ENCODE assay signal across 7 cellular contexts in genomic region chr6:108294297-108294786, GRCh38. TPM values are rescaled to one million over a fixed set of nuclear protein-coding genes. Genes with fewer than 3 reads are reported as not detected.
DNase-seq lines count a peak whose midpoint lies in the region; ATAC-seq, FAIRE-seq and TF ChIP-seq lines count a peak whose summit lies in the region.

No MANE protein-coding gene starts in this region.

- WGBS in thymus = 29% methylated on average over 22 of the region's 22 CpGs

- peak overlapping the region; percentile 91 to 97 for H3K4me3 ChIP-seq in kidney (ENCODE audit: low read length in 2 of 2)
- peak overlapping the region; percentile 95 for H3K4me3 ChIP-seq in thymus (ENCODE audit: low read length)

- no peak for FAIRE-seq in kidney (lab: Jason Lieb, UNC)

- peaks cover 21% of the 10 kb centered on the region for H3K4me1 Mint-ChIP-seq in activated naive CD8-positive, alpha-beta T cell treated with anti-CD3 and anti-CD28 coated beads, Interleukin-2, amount 50 U/mL, for 24 hours

- H3K4me1 ChIP-seq in kidney (ENCODE audit: control insufficient read depth in 1 of 2, insufficient read depth in 1 of 2, low read depth in 1 of 2, low read length in 2 of 2) = no peaks in the 10 kb centered on the region
- peaks cover 5% of the 10 kb centered on the region for H3K4me1 ChIP-seq in thymus (ENCODE audit: control insufficient read depth, insufficient read depth, low read length)

- H3K9me3 Mint-ChIP-seq in activated naive CD8-positive, alpha-beta T cell treated with anti-CD3 and anti-CD28 coated beads, Interleukin-2, amount 50 U/mL, for 24 hours = no peaks in the 10 kb centered on the region

- H3K27ac Mint-ChIP-seq in activated naive CD8-positive, alpha-beta T cell treated with anti-CD3 and anti-CD28 coated beads, Interleukin-2, amount 50 U/mL, for 24 hours = peak overlapping the region; percentile 99

- in situ Hi-C loops in GM13976 (cut with MboI; ENCODE audit: low sequenced_read_pairs, unreplicated experiment) = no loop called here

- no peaks in the 10 kb centered on the region for H3K36me3 Mint-ChIP-seq in activated naive CD8-positive, alpha-beta T cell treated with anti-CD3 and anti-CD28 coated beads, Interleukin-2, amount 50 U/mL, for 24 hours (ENCODE audit: low read depth)

- H3K27ac ChIP-seq in kidney (ENCODE audit: low read depth in 2 of 2, low read length in 2 of 2) (peak overlapping the region; percentile 96), thymus (ENCODE audit: low read depth) (peak overlapping the region; percentile 98)

- peak overlapping the region; percentile 93 for H3K4me3 Mint-ChIP-seq in activated naive CD8-positive, alpha-beta T cell treated with anti-CD3 and anti-CD28 coated beads, Interleukin-2, amount 50 U/mL, for 24 hours

- H3K27me3 Mint-ChIP-seq in activated naive CD8-positive, alpha-beta T cell treated with anti-CD3 and anti-CD28 coated beads, Interleukin-2, amount 50 U/mL, for 24 hours = no peaks in the 10 kb centered on the region

- no peak for TF ChIP-seq CTCF in kidney (IDR thresholded peaks at IDR 0.05; ENCODE audit: borderline replicate concordance, extremely low read depth, insufficient read depth)
- TF ChIP-seq CTCF in GM13976 (IDR thresholded peaks at IDR 0.05; ENCODE audit: borderline replicate concordance, control extremely low read depth, extremely low read depth, insufficient read depth, missing control alignments) = no peak

- no peaks in the 10 kb centered on the region for H3K27me3 ChIP-seq in thymus (ENCODE audit: control insufficient read depth, insufficient read depth)

- no peaks in the 10 kb centered on the region for H3K36me3 ChIP-seq in kidney (ENCODE audit: control insufficient read depth in 1 of 2, insufficient read depth in 2 of 2, low read length in 2 of 2)
- H3K36me3 ChIP-seq in thymus (ENCODE audit: control insufficient read depth, insufficient read depth) = no peaks in the 10 kb centered on the region

- no peak for DNase-seq in activated naive CD8-positive, alpha-beta T cell treated with anti-CD3 and anti-CD28 coated beads, Interleukin-2, amount 50 U/mL, for 24 hours
- DNase-seq in kidney (no peak), inferior parietal cortex (ENCODE audit: extremely low spot score) (no peak), GM13976 (ENCODE audit: low spot score) (no peak)

- intact Hi-C loops in kidney (cut with DNase I) = no loop called here

- ATAC-seq in GM19395 (IDR thresholded peaks at IDR 0.05; ENCODE audit: unreplicated experiment) (peak; percentile 30), HG03095 (IDR thresholded peaks at IDR 0.05; ENCODE audit: unreplicated experiment) (peak; percentile 27)
- peak; percentile 37 for ATAC-seq in activated naive CD8-positive, alpha-beta T cell treated with anti-CD3 and anti-CD28 coated beads, Interleukin-2, amount 50 U/mL, for 24 hours

- peak overlapping the region; percentile 89 to 93 for H3K9ac ChIP-seq in kidney (ENCODE audit: low read length in 2 of 2)

- H3K9me3 ChIP-seq in kidney (ENCODE audit: control insufficient read depth in 1 of 2, low read length in 2 of 2) = no peaks in the 10 kb centered on the region
- H3K9me3 ChIP-seq in thymus (ENCODE audit: control insufficient read depth) = no peaks in the 10 kb centered on the region

RNA-seq across cellular contexts. Expression of gene AFG1L, which starts 0.5 kb away (rescaled TPM):
- total RNA-seq in kidney = 7.0 TPM
- polyA plus RNA-seq in kidney (ENCODE audit: insufficient read depth, low read depth, low replicate concordance) (6.8 TPM), thymus (3.9 TPM)

RNA-seq across cellular contexts. Expression of gene SNX3, which starts 33.5 kb away (rescaled TPM):
- total RNA-seq in kidney = 143 TPM
- polyA plus RNA-seq in kidney (ENCODE audit: insufficient read depth, low read depth, low replicate concordance) (236 TPM), thymus (273 TPM)
